Comparison of ENCODE assay signal across 8 cellular contexts in genomic region chr15:100880139-100880896, GRCh38. TPM values are rescaled to one million over a fixed set of nuclear protein-coding genes. Genes with fewer than 3 reads are reported as not detected.
A peak's percentile ranks its signal among the peaks of the same experiment; 100 is the strongest.
DNase-seq lines count a peak whose midpoint lies in the region; ATAC-seq and TF ChIP-seq lines count a peak whose summit lies in the region.

No MANE protein-coding gene starts in this region.

- peaks cover 87% of the 10 kb centered on the region for H3K27me3 Mint-ChIP-seq in progenitor cell of endocrine pancreas

- H3K4me3 Mint-ChIP-seq in progenitor cell of endocrine pancreas (ENCODE audit: low read depth): peak overlapping the region; percentile 65

- peaks cover 6% of the 10 kb centered on the region for H3K4me1 Mint-ChIP-seq in progenitor cell of endocrine pancreas (ENCODE audit: low read depth)

- TF ChIP-seq CTCF in fibroblast of pulmonary artery (IDR thresholded peaks at IDR 0.05; ENCODE audit: low read length, missing control alignments): no peak
- no peak for TF ChIP-seq CTCF in progenitor cell of endocrine pancreas (IDR thresholded peaks at IDR 0.05; ENCODE audit: unreplicated experiment)

- no peak overlapping the region for H3K27ac Mint-ChIP-seq in progenitor cell of endocrine pancreas

- H3K9me3 Mint-ChIP-seq in progenitor cell of endocrine pancreas (ENCODE audit: low read depth): no peaks in the 10 kb centered on the region

- H3K27ac ChIP-seq in SJSA1: no peak overlapping the region

- peak overlapping the region; percentile 40 for H3K4me3 ChIP-seq in SJSA1
- H3K4me3 ChIP-seq in fibroblast of pulmonary artery (replicated peaks; ENCODE audit: low read depth, low read length): peak overlapping the region; percentile 66

- DNase-seq in ELF-1 (ENCODE audit: low read depth, low spot score): peak; percentile 66
- peak in 1 of 2 experiments; percentile 29 for DNase-seq in SJSA1 (ENCODE audit: low read depth in 1 of 2, low spot score in 2 of 2)
- peak; percentile 45 for DNase-seq in fibroblast of pulmonary artery (ENCODE audit: low read depth)
- no peak for DNase-seq in progenitor cell of endocrine pancreas (ENCODE audit: low spot score, unreplicated experiment)
- no peak for DNase-seq in HT-29 (ENCODE audit: low spot score)
- DNase-seq in activated CD8-positive, alpha-beta memory T cell treated with anti-CD3 and anti-CD28 coated beads, Interleukin-2, amount 50 U/mL, for 4 hours: no peak

- no peaks in the 10 kb centered on the region for H3K36me3 ChIP-seq in SJSA1

- no peak for ATAC-seq in GM21723 (IDR thresholded peaks at IDR 0.05; ENCODE audit: unreplicated experiment)
- no peak for ATAC-seq in HG03039 (IDR thresholded peaks at IDR 0.05; ENCODE audit: unreplicated experiment)

- H3K36me3 Mint-ChIP-seq in progenitor cell of endocrine pancreas (ENCODE audit: insufficient read depth): no peaks in the 10 kb centered on the region

- peaks cover 18% of the 10 kb centered on the region for H3K4me1 ChIP-seq in SJSA1 (replicated peaks)

- peaks cover 67% of the 10 kb centered on the region for H3K27me3 ChIP-seq in SJSA1 (replicated peaks)

- H3K9me3 ChIP-seq in SJSA1 (replicated peaks): no peaks in the 10 kb centered on the region

RNA-seq across cellular contexts. Expression of gene ALDH1A3, which starts 0.7 kb away (rescaled TPM):
- 1.9 and 2.2 TPM in 2 replicates for total RNA-seq in SJSA1 (2014; rRNA removed; shearing (Covaris generic))
- total RNA-seq in progenitor cell of endocrine pancreas: 0.33 and 0.41 TPM in 2 replicates
- 12.3 and 21.0 TPM in 2 replicates for total RNA-seq in HT-29 (2014; rRNA removed; shearing (Covaris generic))

RNA-seq across cellular contexts. Expression of gene LRRK1, which starts 38.8 kb away (rescaled TPM):
- 0.75 and 3.7 TPM in 2 replicates for total RNA-seq in SJSA1 (2014; rRNA removed; shearing (Covaris generic))
- total RNA-seq in progenitor cell of endocrine pancreas: 0.86 and 1.6 TPM in 2 replicates
- 20.9 and 25.0 TPM in 2 replicates for total RNA-seq in HT-29 (2014; rRNA removed; shearing (Covaris generic))

Comparison
In these comparisons a context has a peak if more than half of its experiments do, and no peak if none do; other contexts are left out.
1. DNase-seq: peak in ELF-1 (single experiment) and fibroblast of pulmonary artery (single experiment); none in progenitor cell of endocrine pancreas (single experiment), HT-29 (single experiment) and activated CD8-positive, alpha-beta memory T cell treated with anti-CD3 and anti-CD28 coated beads, Interleukin-2, amount 50 U/mL, for 4 hours (single experiment).